In the genomic region with DNA sequence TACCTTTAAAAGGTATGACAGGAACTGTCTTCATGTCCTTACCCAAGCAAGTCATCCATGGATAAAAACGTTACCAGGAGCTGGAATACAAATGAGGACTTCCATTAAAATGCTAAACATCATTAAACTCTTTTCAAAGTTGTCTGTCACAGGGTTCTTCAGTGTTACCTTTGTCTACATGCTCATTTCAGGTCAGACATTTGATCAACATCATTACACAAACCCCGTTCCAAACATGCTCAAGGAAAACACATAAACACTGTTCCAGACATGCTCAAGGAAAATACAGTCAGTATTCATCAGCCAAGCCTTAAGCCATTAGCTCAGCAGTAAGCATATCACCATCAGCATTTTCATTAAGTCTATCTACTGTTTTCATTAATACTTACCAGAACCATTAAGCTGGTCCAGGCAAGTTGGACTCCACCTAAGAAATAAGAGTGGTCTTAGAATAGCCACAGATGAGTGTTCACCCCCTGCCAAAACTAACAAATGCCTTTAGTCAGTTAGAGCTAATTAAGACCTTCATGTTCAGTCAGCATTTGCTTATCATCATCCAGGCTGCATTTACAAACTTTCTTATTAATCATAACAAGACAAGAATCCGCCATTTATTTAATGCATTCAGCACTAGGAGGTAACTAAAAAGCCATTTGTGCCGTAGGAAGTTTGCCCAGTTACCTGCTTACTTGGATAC, we compare ENCODE assay signal across 8 cellular contexts. TPM values are rescaled to one million over a fixed set of nuclear protein-coding genes. Genes with fewer than 3 reads are reported as not detected.
DNase-seq lines count a peak whose midpoint lies in the region; ATAC-seq and TF ChIP-seq lines count a peak whose summit lies in the region.

No MANE protein-coding gene starts in this region.

- H3K4me3 ChIP-seq in BJ (ENCODE audit: low read depth, low read length) (peak overlapping the region; percentile 65), HUES48 (ENCODE audit: low read depth, low read length) (peak overlapping the region; percentile 97), astrocyte of the spinal cord (ENCODE audit: low read depth, low read length) (peak overlapping the region; percentile 91), mesenchymal stem cell (ENCODE audit: insufficient read depth in 1 of 2, low read depth in 1 of 2, low read length in 2 of 2) (peak overlapping the region in 1 of 2 experiments; percentile 91)

- H3K9ac ChIP-seq in HUES48 (ENCODE audit: low read depth, low read length): peak overlapping the region; percentile 99
- H3K9ac ChIP-seq in mesenchymal stem cell (ENCODE audit: low read length): peak overlapping the region; percentile 92

- TF ChIP-seq CTCF in BJ (IDR thresholded peaks at IDR 0.05; ENCODE audit: insufficient read depth, low read depth, low read length): no peak
- no peak for TF ChIP-seq CTCF in astrocyte of the spinal cord (IDR thresholded peaks at IDR 0.05; ENCODE audit: low read depth, low read length)

- no peak overlapping the region for H2AK5ac ChIP-seq in mesenchymal stem cell (ENCODE audit: low read length, severe bottlenecking)

- ATAC-seq in GM21737 (IDR thresholded peaks at IDR 0.05; ENCODE audit: unreplicated experiment) (no peak), GM19023 (IDR thresholded peaks at IDR 0.05; ENCODE audit: unreplicated experiment) (no peak)

- H3K79me1 ChIP-seq in mesenchymal stem cell (replicated peaks; ENCODE audit: low read length, poor library complexity, severe bottlenecking): peaks cover 8% of the 10 kb centered on the region

- DNase-seq in BJ (ENCODE audit: low read depth): no peak
- no peak for DNase-seq in astrocyte of the spinal cord (ENCODE audit: low read depth, low spot score)
- DNase-seq in mesenchymal stem cell: no peak
- DNase-seq in HEK293T (ENCODE audit: extremely low spot score): no peak
- DNase-seq in globus pallidus (ENCODE audit: low spot score): no peak

- H3K18ac ChIP-seq in mesenchymal stem cell (ENCODE audit: low read depth in 1 of 2, low read length in 2 of 2): no peak overlapping the region

- H3K4me1 ChIP-seq in HUES48 (ENCODE audit: control insufficient read depth, insufficient read depth, low read length) (peaks cover 25% of the 10 kb centered on the region; the same call in 1 of the 2 replicates), mesenchymal stem cell (ENCODE audit: control insufficient read depth, insufficient read depth, low read depth, low read length) (no peaks in the 10 kb centered on the region)

- no peak overlapping the region for H3K14ac ChIP-seq in mesenchymal stem cell (ENCODE audit: low read length in 2 of 2)

- H3K27me3 ChIP-seq in BJ (ENCODE audit: control insufficient read depth, insufficient read depth, low read length) (no peaks in the 10 kb centered on the region), HUES48 (ENCODE audit: control insufficient read depth, insufficient read depth, low read length) (no peaks in the 10 kb centered on the region), mesenchymal stem cell (ENCODE audit: control insufficient read depth in 1 of 2, insufficient read depth in 1 of 2, low read length in 2 of 2) (no peaks in the 10 kb centered on the region)

- no peak overlapping the region for H2BK5ac ChIP-seq in mesenchymal stem cell (ENCODE audit: low read depth, low read length, poor library complexity, severe bottlenecking)

- no peak overlapping the region for H2BK12ac ChIP-seq in mesenchymal stem cell (ENCODE audit: low read length in 2 of 2)

- H2BK15ac ChIP-seq in mesenchymal stem cell (ENCODE audit: low read depth, poor library complexity, severe bottlenecking): no peak overlapping the region

- H4K8ac ChIP-seq in mesenchymal stem cell (ENCODE audit: low read length): no peak overlapping the region

- H2BK120ac ChIP-seq in mesenchymal stem cell (ENCODE audit: low read depth, low read length): no peak overlapping the region

- 13% methylated on average over 4 of the region's 4 CpGs for WGBS in mesenchymal stem cell

- in situ Hi-C loops in astrocyte of the spinal cord (cut with HindIII; ENCODE audit: low sequenced_read_pairs): no loop called here

- no peak overlapping the region for H4K91ac ChIP-seq in mesenchymal stem cell (ENCODE audit: low read length)

- H3K36me3 ChIP-seq in BJ (ENCODE audit: control insufficient read depth, insufficient read depth, low read length) (peaks cover 9% of the 10 kb centered on the region), HUES48 (ENCODE audit: control insufficient read depth, insufficient read depth, low read length) (peaks cover 54% of the 10 kb centered on the region), mesenchymal stem cell (ENCODE audit: control insufficient read depth in 1 of 2, insufficient read depth in 2 of 2, low read depth in 1 of 2, low read length in 2 of 2) (peaks cover 26 to 63% of the 10 kb centered on the region in 2 experiments)

- CTCF ChIA-PET in BJ (lab: Yijun Ruan, JAX) (interaction anchor here (0.9 to 1.5 kb wide), 3 partner anchors 9 to 1120 kb away, joined by 3 to 4 read pairs (median 4); no protein-coding TSS in a partner anchor), HEK293T (lab: Yijun Ruan, JAX) (no interaction called here)

- POLR2A ChIA-PET in BJ (lab: Charles Lee): interaction anchor here (0.5 kb wide), 1 partner anchor 64 kb away, joined by 13 read pairs; no protein-coding TSS in a partner anchor
- POLR2A ChIA-PET in HEK293T (lab: Yijun Ruan, JAX): interaction anchor here (0.6 to 1.3 kb wide), 3 partner anchors 17 to 157 kb away, joined by 3 to 4 read pairs (median 3); a partner anchor contains a TSS

- peak overlapping the region; percentile 94 for H3K27ac ChIP-seq in HUES48 (ENCODE audit: low read depth, low read length)
- peak overlapping the region; percentile 27 for H3K27ac ChIP-seq in mesenchymal stem cell (ENCODE audit: low read length, poor library complexity, severe bottlenecking)

- H3K4me2 ChIP-seq in mesenchymal stem cell (ENCODE audit: low read length, poor library complexity, severe bottlenecking): peak overlapping the region; percentile 14

- no peaks in the 10 kb centered on the region for H3K9me3 ChIP-seq in HUES48 (ENCODE audit: control insufficient read depth, insufficient read depth, low read length)
- H3K9me3 ChIP-seq in mesenchymal stem cell (ENCODE audit: control insufficient read depth, low read length): no peaks in the 10 kb centered on the region

- H3K4ac ChIP-seq in mesenchymal stem cell (ENCODE audit: low read depth in 1 of 2, low read length in 2 of 2): no peak overlapping the region

- H2AFZ ChIP-seq in mesenchymal stem cell (ENCODE audit: low read depth, low read length): no peak overlapping the region

- H3K23ac ChIP-seq in mesenchymal stem cell (ENCODE audit: low read length in 2 of 2): no peak overlapping the region

TF ChIP-seq in HEK293T, 16 proteins besides CTCF, POLR2A, EP300 and RAD21:
- TF ChIP-seq NFRKB (IDR thresholded peaks at IDR 0.05) (no peak), ARNT (IDR thresholded peaks at IDR 0.05) (no peak), SP1 (IDR thresholded peaks at IDR 0.05) (no peak), CTBP1 (IDR thresholded peaks at IDR 0.05; ENCODE audit: borderline replicate concordance) (no peak), LEF1 (IDR thresholded peaks at IDR 0.05; ENCODE audit: borderline replicate concordance) (no peak), TARDBP (IDR thresholded peaks at IDR 0.05) (no peak), BHLHE40 (IDR thresholded peaks at IDR 0.05; ENCODE audit: borderline replicate concordance) (no peak), L3MBTL2 (conservative IDR thresholded peaks at IDR 0.05) (no peak), ZNF384 (IDR thresholded peaks at IDR 0.05) (no peak)
- TF ChIP-seq, protein P1, sequence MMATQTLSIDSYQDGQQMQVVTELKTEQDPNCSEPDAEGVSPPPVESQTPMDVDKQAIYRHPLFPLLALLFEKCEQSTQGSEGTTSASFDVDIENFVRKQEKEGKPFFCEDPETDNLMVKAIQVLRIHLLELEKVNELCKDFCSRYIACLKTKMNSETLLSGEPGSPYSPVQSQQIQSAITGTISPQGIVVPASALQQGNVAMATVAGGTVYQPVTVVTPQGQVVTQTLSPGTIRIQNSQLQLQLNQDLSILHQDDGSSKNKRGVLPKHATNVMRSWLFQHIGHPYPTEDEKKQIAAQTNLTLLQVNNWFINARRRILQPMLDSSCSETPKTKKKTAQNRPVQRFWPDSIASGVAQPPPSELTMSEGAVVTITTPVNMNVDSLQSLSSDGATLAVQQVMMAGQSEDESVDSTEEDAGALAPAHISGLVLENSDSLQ (IDR thresholded peaks at IDR 0.05): no peak
TF ChIP-seq in HEK293T: peak in this region for 0.

RNA-seq across cellular contexts. Expression of a gene that starts 2.2 kb away (rescaled TPM):
- polyA plus RNA-seq in BJ (2011; rRNA removed): 839 and 1,190 TPM in 2 replicates
- polyA minus RNA-seq in BJ (2011; rRNA and poly(A)+ RNA removed): 170 and 256 TPM in 2 replicates
- 541 TPM for polyA plus RNA-seq in mesenchymal stem cell (2013, experiment 1 of 2)
- 551 TPM for polyA plus RNA-seq in mesenchymal stem cell (2013, experiment 2 of 2)

RNA-seq across cellular contexts. Expression of a gene that starts 2.6 kb away (rescaled TPM):
- 1.8 and 2.1 TPM in 2 replicates for polyA plus RNA-seq in BJ (2011; rRNA removed)
- polyA minus RNA-seq in BJ (2011; rRNA and poly(A)+ RNA removed): 5.1 and 7.2 TPM in 2 replicates
- 1.6 TPM for polyA plus RNA-seq in mesenchymal stem cell (2013, experiment 1 of 2)
- 1.5 TPM for polyA plus RNA-seq in mesenchymal stem cell (2013, experiment 2 of 2)

RNA-seq across cellular contexts. Expression of a gene that starts 40.9 kb away (rescaled TPM):
- polyA plus RNA-seq in BJ (2011; rRNA removed): 8.3 and 13.2 TPM in 2 replicates
- polyA minus RNA-seq in BJ (2011; rRNA and poly(A)+ RNA removed): 7.0 and 7.7 TPM in 2 replicates
- polyA plus RNA-seq in mesenchymal stem cell (2013, experiment 1 of 2): 5.0 TPM
- 5.5 TPM for polyA plus RNA-seq in mesenchymal stem cell (2013, experiment 2 of 2)

RNA-seq across cellular contexts. Expression of a gene that starts 41.1 kb away (rescaled TPM):
- polyA plus RNA-seq in BJ (2011; rRNA removed): 15.8 and 24.3 TPM in 2 replicates
- polyA minus RNA-seq in BJ (2011; rRNA and poly(A)+ RNA removed): 13.7 and 17.3 TPM in 2 replicates
- 14.4 TPM for polyA plus RNA-seq in mesenchymal stem cell (2013, experiment 1 of 2)
- polyA plus RNA-seq in mesenchymal stem cell (2013, experiment 2 of 2): 13.3 TPM

RNA-seq across cellular contexts. Expression of a gene that starts 51.5 kb away (rescaled TPM):
- polyA plus RNA-seq in BJ (2011; rRNA removed): 0.05 and 0.16 TPM in 2 replicates
- 0.93 TPM in 1 of 2 replicates, not detected in the other for polyA minus RNA-seq in BJ (2011; rRNA and poly(A)+ RNA removed)
- 0.06 TPM for polyA plus RNA-seq in mesenchymal stem cell (2013, experiment 1 of 2)
- not detected for polyA plus RNA-seq in mesenchymal stem cell (2013, experiment 2 of 2)
